ENCODE assay signal across 25 cellular contexts in the genomic region with DNA sequence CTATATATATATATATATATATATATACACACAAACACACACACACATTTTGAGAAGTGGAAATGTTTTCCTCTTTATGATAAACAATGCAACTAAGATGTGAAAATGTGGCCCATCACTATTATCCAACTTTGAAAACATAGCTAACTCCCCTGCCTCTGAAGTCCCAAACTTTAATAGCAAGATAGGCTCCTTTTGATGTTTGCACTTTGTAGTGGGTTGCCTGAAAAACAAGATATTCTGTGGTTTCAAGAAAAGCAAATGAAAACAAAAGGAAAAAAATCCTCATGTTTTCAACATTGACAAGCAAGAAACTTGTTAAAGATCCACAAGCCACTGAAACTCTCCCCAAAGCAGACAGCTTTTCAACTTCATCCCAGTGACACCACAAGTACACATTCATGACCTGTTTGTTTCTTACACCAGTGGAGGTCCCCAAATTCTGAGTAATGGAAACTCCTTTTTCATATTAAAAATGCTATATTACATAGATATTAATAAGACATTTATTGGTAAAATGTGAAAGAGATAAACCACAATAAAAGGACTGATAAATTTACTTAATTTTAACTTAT.
A peak's percentile ranks its signal among the peaks of the same experiment; 100 is the strongest.
DNase-seq lines count a peak whose midpoint lies in the region; ATAC-seq and TF ChIP-seq lines count a peak whose summit lies in the region.
"Had no signal": no experiment of that assay in that cellular context is flagged by ENCODE, and none has a peak within 500 bp of the region (broad histone marks: within the 10 kb centered on the region; RNA-seq: fewer than 3 reads in every experiment).

No MANE protein-coding gene starts in this region.

- CTCF ChIA-PET in naive thymus-derived CD4-positive, alpha-beta T cell (lab: Charles Lee), result interaction anchor here (0.6 to 2.2 kb wide), 7 partner anchors 8 to 110 kb away, joined by 3 to 6 read pairs (median 3); no protein-coding TSS in a partner anchor

- H3K27me3 ChIP-seq in MM.1S (replicated peaks; ENCODE audit: insufficient read depth, low read length), result no peaks in the 10 kb centered on the region
- H3K27me3 ChIP-seq in naive thymus-derived CD4-positive, alpha-beta T cell (ENCODE audit: control insufficient read depth in 2 of 2, insufficient read depth in 2 of 2, low read length in 2 of 2), result no peaks in the 10 kb centered on the region
- H3K27me3 ChIP-seq in Karpas-422 (ENCODE audit: low read length), result no peaks in the 10 kb centered on the region
- H3K27me3 ChIP-seq: esophagus squamous epithelium, gastrocnemius medialis, neural progenitor cell, right atrium auricular region, suprapubic skin had no signal

- H3K4me3 ChIP-seq in MM.1S (ENCODE audit: low read length), result no peak overlapping the region
- no peak overlapping the region for H3K4me3 ChIP-seq in naive thymus-derived CD4-positive, alpha-beta T cell (ENCODE audit: low read length)
- H3K4me3 ChIP-seq in Karpas-422 (ENCODE audit: low read length), result no peak overlapping the region
- H3K4me3 ChIP-seq: esophagus squamous epithelium, gastrocnemius medialis, neural progenitor cell, right atrium auricular region, suprapubic skin had no signal

- no peak overlapping the region for H3K4me2 ChIP-seq in MM.1S (ENCODE audit: low read depth, low read length)
- no peak overlapping the region for H3K4me2 ChIP-seq in Karpas-422 (ENCODE audit: low read depth, low read length, poor library complexity, severe bottlenecking)
- H3K4me2 ChIP-seq: neural progenitor cell had no signal

- H3K9me2 ChIP-seq in MM.1S (replicated peaks; ENCODE audit: insufficient read depth, low read length) (no peaks in the 10 kb centered on the region), Karpas-422 (replicated peaks; ENCODE audit: insufficient read depth, low read length) (no peaks in the 10 kb centered on the region)

- H3K36me3 Mint-ChIP-seq in activated T-cell treated with anti-CD3 and anti-CD28 coated beads, Interleukin-2, amount 50 U/mL, for 72 hours (ENCODE audit: insufficient read depth in 2 of 2), result no peaks in the 10 kb centered on the region
- peaks cover 0 to 6% (median 1%) of the 10 kb centered on the region in 5 donors for H3K36me3 Mint-ChIP-seq in naive thymus-derived CD4-positive, alpha-beta T cell
- H3K36me3 Mint-ChIP-seq: immature natural killer cell had no signal

- H3K79me2 ChIP-seq in MM.1S (ENCODE audit: low read length), result no peaks in the 10 kb centered on the region
- no peaks in the 10 kb centered on the region for H3K79me2 ChIP-seq in Karpas-422 (ENCODE audit: low read length)

- H3F3A ChIP-seq in MM.1S (ENCODE audit: insufficient read depth, low read length), result no peaks in the 10 kb centered on the region

- no peak for TF ChIP-seq CTCF in MM.1S (IDR thresholded peaks at IDR 0.05; ENCODE audit: low read length)

- intact Hi-C loops in naive thymus-derived CD4-positive, alpha-beta T cell (cut with micrococcal nuclease), result loop anchor here (1.0 to 2.0 kb wide), 3 partner anchors 8 to 16 kb away; no protein-coding TSS in a partner anchor

- DNase-seq in activated T-cell treated with anti-CD3 and anti-CD28 coated beads, Interleukin-2, amount 50 U/mL, for 72 hours, result no peak
- no peak for DNase-seq in activated T-cell treated with anti-CD3 and anti-CD28 coated beads, Interleukin-2, amount 50 U/mL, for 1 hour
- DNase-seq in MM.1S (peak; percentile 21), Karpas-422 (no peak)
- peak in 1 of 9 donors; percentile 31 for DNase-seq in naive thymus-derived CD4-positive, alpha-beta T cell
- no peak for DNase-seq in stimulated activated CD4-positive, alpha-beta T cell treated with anti-CD3 and anti-CD28 coated beads, Interleukin-2, amount 100 ng/mL, for 48 hours
- DNase-seq: dermis blood vessel endothelial cell; esophagus squamous epithelium; gastrocnemius medialis; hypothalamus; immature natural killer cell; IMR-90; left colon; NCI-H2029 treated with DMSO at 0.1 percent for 48 hours; NCI-H2227 treated with DMSO at 0.1 percent for 48 hours; SIG-M5; stimulated activated CD4-positive, alpha-beta T cell treated with anti-CD3 and anti-CD28 coated beads, Interleukin-2, amount 100 ng/mL, for 24 hours; SW 1271 had no signal

- no peak overlapping the region for H3K27ac ChIP-seq in MM.1S (ENCODE audit: low read length)
- no peak overlapping the region for H3K27ac ChIP-seq in naive thymus-derived CD4-positive, alpha-beta T cell (ENCODE audit: low read depth, low read length)
- no peak overlapping the region for H3K27ac ChIP-seq in Karpas-422 (ENCODE audit: low read length)
- H3K27ac ChIP-seq: esophagus squamous epithelium, gastrocnemius medialis, neural progenitor cell, right atrium auricular region, suprapubic skin had no signal

- no peaks in the 10 kb centered on the region for H3K4me1 ChIP-seq in MM.1S (ENCODE audit: low read length)
- H3K4me1 ChIP-seq in naive thymus-derived CD4-positive, alpha-beta T cell (ENCODE audit: control insufficient read depth in 2 of 2, insufficient read depth in 2 of 2, low read length in 2 of 2), result peaks cover 0 to 11% of the 10 kb centered on the region in 2 donors
- no peaks in the 10 kb centered on the region for H3K4me1 ChIP-seq in Karpas-422 (ENCODE audit: low read length)
- H3K4me1 ChIP-seq: esophagus squamous epithelium, gastrocnemius medialis, neural progenitor cell, right atrium auricular region, suprapubic skin had no signal

- H3K9ac ChIP-seq in MM.1S (ENCODE audit: low read length), result no peak overlapping the region
- no peak overlapping the region for H3K9ac ChIP-seq in Karpas-422 (ENCODE audit: low read length)
- H3K9ac ChIP-seq: neural progenitor cell had no signal

- H2AFZ ChIP-seq in MM.1S (ENCODE audit: low read length), result no peak overlapping the region
- no peak overlapping the region for H2AFZ ChIP-seq in Karpas-422 (ENCODE audit: low read length)
- H2AFZ ChIP-seq: neural progenitor cell had no signal

- POLR2A ChIA-PET in naive thymus-derived CD4-positive, alpha-beta T cell (lab: Charles Lee), result interaction anchor here (0.7 to 4.4 kb wide), 8 partner anchors 9 to 54 kb away, joined by 3 to 49 read pairs (median 6); no protein-coding TSS in a partner anchor

- peak; percentile 54 to 70 for ATAC-seq in activated T-cell treated with anti-CD3 and anti-CD28 coated beads, Interleukin-2, amount 50 U/mL, for 72 hours (replicated peaks in 1 of 2)
- peak; percentile 32 for ATAC-seq in GM18870 (IDR thresholded peaks at IDR 0.05; ENCODE audit: unreplicated experiment)
- no peak for ATAC-seq in naive thymus-derived CD4-positive, alpha-beta T cell
- no peak for ATAC-seq in SK-N-SH treated with all-trans-retinoic acid at 6 μM for 48 hours
- ATAC-seq: gastrocnemius medialis, left colon had no signal

- H3K9me3 ChIP-seq in MM.1S (replicated peaks; ENCODE audit: insufficient read depth, low read length) (no peaks in the 10 kb centered on the region), Karpas-422 (ENCODE audit: low read length) (no peaks in the 10 kb centered on the region)
- no peaks in the 10 kb centered on the region for H3K9me3 ChIP-seq in naive thymus-derived CD4-positive, alpha-beta T cell (ENCODE audit: control insufficient read depth in 2 of 3, low read length in 3 of 3)
- H3K9me3 ChIP-seq: esophagus squamous epithelium, gastrocnemius medialis, right atrium auricular region, suprapubic skin had no signal

- H3K9me3 Mint-ChIP-seq in activated T-cell treated with anti-CD3 and anti-CD28 coated beads, Interleukin-2, amount 50 U/mL, for 72 hours, result peaks cover 0 to 2% of the 10 kb centered on the region in 2 donors
- peaks cover 0 to 14% (median 0%) of the 10 kb centered on the region in 11 donors for H3K9me3 Mint-ChIP-seq in naive thymus-derived CD4-positive, alpha-beta T cell
- H3K9me3 Mint-ChIP-seq: central memory CD8-positive, alpha-beta T cell; immature natural killer cell had no signal

- H3K4me1 Mint-ChIP-seq in activated T-cell treated with anti-CD3 and anti-CD28 coated beads, Interleukin-2, amount 50 U/mL, for 72 hours (ENCODE audit: low read depth), result peaks cover 34% of the 10 kb centered on the region
- peaks cover 14 to 50% (median 33%) of the 10 kb centered on the region in 7 donors for H3K4me1 Mint-ChIP-seq in naive thymus-derived CD4-positive, alpha-beta T cell
- H3K4me1 Mint-ChIP-seq: neural progenitor cell had no signal

- H4K20me1 ChIP-seq in MM.1S (ENCODE audit: insufficient read depth, low read length) (no peaks in the 10 kb centered on the region), Karpas-422 (ENCODE audit: insufficient read depth, low read depth, low read length) (no peaks in the 10 kb centered on the region)

- H3K36me3 ChIP-seq in MM.1S (replicated peaks; ENCODE audit: insufficient read depth, low read length), result no peaks in the 10 kb centered on the region
- no peaks in the 10 kb centered on the region for H3K36me3 ChIP-seq in naive thymus-derived CD4-positive, alpha-beta T cell (ENCODE audit: control insufficient read depth in 2 of 3, insufficient read depth in 3 of 3, low read length in 3 of 3)
- H3K36me3 ChIP-seq in Karpas-422 (ENCODE audit: insufficient read depth, low read length), result no peaks in the 10 kb centered on the region
- H3K36me3 ChIP-seq: esophagus squamous epithelium, gastrocnemius medialis, neural progenitor cell, right atrium auricular region, suprapubic skin had no signal

- H3K4me3 Mint-ChIP-seq in activated T-cell treated with anti-CD3 and anti-CD28 coated beads, Interleukin-2, amount 50 U/mL, for 72 hours, result no peak overlapping the region
- H3K4me3 Mint-ChIP-seq in naive thymus-derived CD4-positive, alpha-beta T cell, result peak overlapping the region; percentile 8 to 83 (median 65)
- H3K4me3 Mint-ChIP-seq: B cell; central memory CD8-positive, alpha-beta T cell; immature natural killer cell; neural progenitor cell had no signal

- no peak overlapping the region for H3K27ac Mint-ChIP-seq in activated T-cell treated with anti-CD3 and anti-CD28 coated beads, Interleukin-2, amount 50 U/mL, for 72 hours
- peak overlapping the region in 8 of 9 donors; percentile 61 to 76 (median 70) for H3K27ac Mint-ChIP-seq in naive thymus-derived CD4-positive, alpha-beta T cell
- H3K27ac Mint-ChIP-seq: B cell, neural progenitor cell had no signal

- H3K27me3 Mint-ChIP-seq in activated T-cell treated with anti-CD3 and anti-CD28 coated beads, Interleukin-2, amount 50 U/mL, for 72 hours (ENCODE audit: low read depth), result peaks cover 14% of the 10 kb centered on the region
- peaks cover 0 to 18% (median 0%) of the 10 kb centered on the region in 5 donors for H3K27me3 Mint-ChIP-seq in naive thymus-derived CD4-positive, alpha-beta T cell
- H3K27me3 Mint-ChIP-seq: central memory CD8-positive, alpha-beta T cell had no signal

TF ChIP-seq in SK-N-SH treated with all-trans-retinoic acid at 6 μM for 48 hours, 23 proteins besides CTCF, POLR2A, EP300 and RAD21 (continues in another document):
- no peak for TF ChIP-seq ZFP3 (CRISPR knock-in tag; IDR thresholded peaks at IDR 0.05)
- no peak for TF ChIP-seq ARNTL (CRISPR knock-in tag; IDR thresholded peaks at IDR 0.05; ENCODE audit: borderline replicate concordance, low read depth)
- TF ChIP-seq ZNF8 (CRISPR knock-in tag; IDR thresholded peaks at IDR 0.05), result no peak

Comparison
In these comparisons a context has a peak if more than half of its experiments do, and no peak if none do; other contexts are left out.
1. ATAC-seq: peak in activated T-cell treated with anti-CD3 and anti-CD28 coated beads, Interleukin-2, amount 50 U/mL, for 72 hours (2 of 2) and GM18870 (single experiment); none in naive thymus-derived CD4-positive, alpha-beta T cell (single experiment) and SK-N-SH treated with all-trans-retinoic acid at 6 μM for 48 hours (single experiment).
2. H3K4me3 Mint-ChIP-seq: peak in naive thymus-derived CD4-positive, alpha-beta T cell (10 of 10); none in activated T-cell treated with anti-CD3 and anti-CD28 coated beads, Interleukin-2, amount 50 U/mL, for 72 hours (0 of 2).